In the genomic region with DNA sequence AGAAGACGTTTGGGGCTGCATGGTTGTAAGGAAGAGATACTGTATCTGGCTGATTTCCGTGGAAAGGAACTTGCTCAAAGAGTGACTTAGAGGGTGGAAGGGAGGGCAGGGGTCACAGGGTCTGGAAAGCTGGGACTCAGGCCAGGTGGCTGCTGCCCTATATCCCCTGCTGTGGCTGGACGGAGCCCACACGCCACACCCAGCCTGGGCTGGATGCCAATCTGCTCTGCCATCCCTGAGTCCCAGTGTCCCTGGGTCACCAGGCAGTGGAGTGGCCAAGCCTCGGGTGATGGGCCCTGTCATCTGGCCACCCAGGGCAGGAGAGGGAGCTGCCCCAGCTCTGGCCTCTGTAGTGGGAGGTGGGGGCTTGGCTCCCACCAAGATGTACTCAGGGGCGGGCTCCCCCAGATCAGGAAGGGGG, we compare ENCODE assay signal across 1 cellular context.
TF ChIP-seq lines count a peak whose summit lies in the region.

No MANE protein-coding gene starts in this region.

TF ChIP-seq in Ishikawa, 13 proteins besides CTCF, POLR2A, EP300 and RAD21 (continued from another document):
- TF ChIP-seq, protein P1, sequence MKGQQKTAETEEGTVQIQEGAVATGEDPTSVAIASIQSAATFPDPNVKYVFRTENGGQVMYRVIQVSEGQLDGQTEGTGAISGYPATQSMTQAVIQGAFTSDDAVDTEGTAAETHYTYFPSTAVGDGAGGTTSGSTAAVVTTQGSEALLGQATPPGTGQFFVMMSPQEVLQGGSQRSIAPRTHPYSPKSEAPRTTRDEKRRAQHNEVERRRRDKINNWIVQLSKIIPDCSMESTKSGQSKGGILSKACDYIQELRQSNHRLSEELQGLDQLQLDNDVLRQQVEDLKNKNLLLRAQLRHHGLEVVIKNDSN (IDR thresholded peaks at IDR 0.05) = no peak
- TF ChIP-seq CREB1 (IDR thresholded peaks at IDR 0.05; ENCODE audit: low read depth) = no peak
- no peak for TF ChIP-seq TEAD4 (IDR thresholded peaks at IDR 0.05)
- TF ChIP-seq TAF1 (IDR thresholded peaks at IDR 0.05; ENCODE audit: low read depth) = no peak
- no peak for TF ChIP-seq FOXM1 (IDR thresholded peaks at IDR 0.05; ENCODE audit: borderline replicate concordance, low read depth)
- no peak for TF ChIP-seq TCF12 (IDR thresholded peaks at IDR 0.05; ENCODE audit: low read depth)
- TF ChIP-seq NFIC (IDR thresholded peaks at IDR 0.05) = peak; percentile 86
